Comparison of ENCODE assay signal across 8 cellular contexts in genomic region chr13:91406619-91407018, GRCh38. TPM values are rescaled to one million over a fixed set of nuclear protein-coding genes. Genes with fewer than 3 reads are reported as not detected.
A peak's percentile ranks its signal among the peaks of the same experiment; 100 is the strongest.
DNase-seq lines count a peak whose midpoint lies in the region; ATAC-seq and TF ChIP-seq lines count a peak whose summit lies in the region.

No MANE protein-coding gene starts in this region.

- H3K4me2 ChIP-seq in neural progenitor cell, result no peak overlapping the region

- no peak overlapping the region for H3K4me3 ChIP-seq in neural progenitor cell

- peak; percentile 46 for ATAC-seq in GM19463 (IDR thresholded peaks at IDR 0.05; ENCODE audit: unreplicated experiment)
- ATAC-seq in HG03469 (IDR thresholded peaks at IDR 0.05; ENCODE audit: unreplicated experiment), result peak; percentile 44
- ATAC-seq in GM21737 (IDR thresholded peaks at IDR 0.05; ENCODE audit: unreplicated experiment), result no peak

- no peaks in the 10 kb centered on the region for H3F3A ChIP-seq in neural progenitor cell (ENCODE audit: low read depth)

- no peak overlapping the region for H3K27ac ChIP-seq in neural progenitor cell

- H3K36me3 Mint-ChIP-seq in chondrocyte (ENCODE audit: low read depth), result no peaks in the 10 kb centered on the region
- H3K36me3 Mint-ChIP-seq in neural progenitor cell, result peaks cover 1% of the 10 kb centered on the region

- H2AFZ ChIP-seq in neural progenitor cell (replicated peaks), result no peak overlapping the region

- H3K27ac Mint-ChIP-seq in chondrocyte (ENCODE audit: unreplicated experiment) (no peak overlapping the region), neural progenitor cell (peak overlapping the region; percentile 92)

- H3K4me1 Mint-ChIP-seq in chondrocyte (ENCODE audit: low read depth) (no peaks in the 10 kb centered on the region), neural progenitor cell (no peaks in the 10 kb centered on the region)

- H3K9me3 Mint-ChIP-seq in chondrocyte (ENCODE audit: low read depth) (peaks cover 2% of the 10 kb centered on the region), neural progenitor cell (peaks cover 4% of the 10 kb centered on the region)

- no peak overlapping the region for H3K4me3 Mint-ChIP-seq in chondrocyte (ENCODE audit: unreplicated experiment)
- no peak overlapping the region for H3K4me3 Mint-ChIP-seq in neural progenitor cell

- H3K27me3 ChIP-seq in neural progenitor cell, result peaks cover 34% of the 10 kb centered on the region

- H3K9me3 ChIP-seq in neural progenitor cell (ENCODE audit: low read depth), result no peaks in the 10 kb centered on the region

- H4K20me1 ChIP-seq in neural progenitor cell (ENCODE audit: low read depth), result no peaks in the 10 kb centered on the region

- H3K9ac ChIP-seq in neural progenitor cell, result no peak overlapping the region

- H3K36me3 ChIP-seq in neural progenitor cell, result no peaks in the 10 kb centered on the region

- H3K4me1 ChIP-seq in neural progenitor cell, result no peaks in the 10 kb centered on the region

- no peaks in the 10 kb centered on the region for H3K79me2 ChIP-seq in neural progenitor cell (ENCODE audit: low read depth)

- DNase-seq in activated CD4-positive, alpha-beta T cell treated with anti-CD3 and anti-CD28 coated beads for 48 hours, result peak; percentile 18
- no peak for DNase-seq in activated CD4-positive, alpha-beta T cell treated with anti-CD3 and anti-CD28 coated beads, Interleukin-2, amount 50 U/mL, for 1 hour
- DNase-seq in NOMO-1 treated with DMSO at 0.1 percent for 48 hours (lab: John Stamatoyannopoulos, UW; ENCODE audit: unreplicated experiment) (peak; percentile 55), chondrocyte (ENCODE audit: low spot score) (no peak), neural progenitor cell (ENCODE audit: low spot score) (peak; percentile 83)

- peak; percentile 73 for TF ChIP-seq CTCF in chondrocyte (IDR thresholded peaks at IDR 0.05)
- peak; percentile 73 for TF ChIP-seq CTCF in neural progenitor cell (IDR thresholded peaks at IDR 0.05)

- H3K27me3 Mint-ChIP-seq in chondrocyte (ENCODE audit: low read depth) (peaks cover 7% of the 10 kb centered on the region), neural progenitor cell (ENCODE audit: insufficient read depth, low read depth) (peaks cover 5% of the 10 kb centered on the region)

RNA-seq across cellular contexts. Expression of gene GPC5, which starts 8.2 kb away (rescaled TPM):
- total RNA-seq in chondrocyte (0.90 to 6.7 TPM (median 0.99 TPM) in 3 replicates), neural progenitor cell (ENCODE audit: low replicate concordance) (0.07 and 0.77 TPM in 2 replicates)

RNA-seq across cellular contexts. Expression of gene MIR17HG, which starts 59.1 kb away (rescaled TPM):
- total RNA-seq in chondrocyte, result 0.74 to 2.4 TPM (median 0.82 TPM) in 3 replicates
- total RNA-seq in neural progenitor cell (ENCODE audit: low replicate concordance), result 53.4 and 69.7 TPM in 2 replicates

Comparison
In these comparisons a context has a peak if more than half of its experiments do, and no peak if none do; other contexts are left out.
1. DNase-seq: peak in activated CD4-positive, alpha-beta T cell treated with anti-CD3 and anti-CD28 coated beads for 48 hours (single experiment), NOMO-1 treated with DMSO at 0.1 percent for 48 hours (single experiment) and neural progenitor cell (single experiment); none in activated CD4-positive, alpha-beta T cell treated with anti-CD3 and anti-CD28 coated beads, Interleukin-2, amount 50 U/mL, for 1 hour (single experiment) and chondrocyte (single experiment).
2. RNA of gene MIR17HG, which starts 59.1 kb away (total RNA-seq): 53.4 to 69.7 TPM in neural progenitor cell; 0.74 to 2.4 TPM in chondrocyte; every median in the first group is over 10 times any median in the second.